ENCODE assay signal across 10 cellular contexts in the genomic region with DNA sequence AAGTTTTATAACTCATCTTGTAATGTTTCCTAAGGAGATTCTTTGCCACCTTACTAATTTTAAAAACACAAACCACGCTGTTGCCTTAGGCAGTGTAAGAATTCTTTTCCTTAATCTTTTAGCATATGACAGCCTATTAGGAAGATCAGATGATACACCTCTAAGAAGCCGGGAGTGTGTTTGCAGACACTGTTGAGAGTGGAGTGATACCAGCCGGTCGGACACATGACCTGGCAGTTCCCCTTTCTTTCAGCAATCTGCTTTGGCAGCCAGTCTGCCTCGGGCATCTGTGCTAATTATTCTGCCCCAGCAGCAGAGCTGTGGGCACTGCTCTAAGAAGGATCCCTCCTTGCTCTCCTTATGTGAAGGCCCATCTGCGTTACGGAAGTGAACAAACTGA. TPM values are rescaled to one million over a fixed set of nuclear protein-coding genes. Genes with fewer than 3 reads are reported as not detected.
A peak's percentile ranks its signal among the peaks of the same experiment; 100 is the strongest.
DNase-seq lines count a peak whose midpoint lies in the region; ATAC-seq and TF ChIP-seq lines count a peak whose summit lies in the region.
"Had no signal": no experiment of that assay in that cellular context is flagged by ENCODE, and none has a peak within 500 bp of the region (broad histone marks: within the 10 kb centered on the region; RNA-seq: fewer than 3 reads in every experiment).

No MANE protein-coding gene starts in this region.

- H3K4me2 ChIP-seq in PC-9, result peak overlapping the region; percentile 11; the same call in 1 of the 2 replicates

- no TSS peak for BruUV-seq in PC-9 (replicated peaks; lab: Mats Ljungman, UMichigan)

- no peaks in the 10 kb centered on the region; the same call in 1 of the 2 replicates for H3F3A ChIP-seq in PC-9 (ENCODE audit: insufficient read depth, low read depth)

- CTCF ChIA-PET in PC-9 (lab: Charles Lee), result no interaction called here

- no peaks in the 10 kb centered on the region for H4K20me1 ChIP-seq in PC-9 (ENCODE audit: insufficient read depth)

- ATAC-seq in GM18517 (IDR thresholded peaks at IDR 0.05; ENCODE audit: unreplicated experiment) (no peak), HG03439 (IDR thresholded peaks at IDR 0.05; ENCODE audit: unreplicated experiment) (no peak)

- H3K79me2 ChIP-seq in PC-9 (ENCODE audit: low read depth), result no peaks in the 10 kb centered on the region

- H3K36me3 ChIP-seq in PC-9 (ENCODE audit: low read depth), result no peaks in the 10 kb centered on the region

- H3K27me3 ChIP-seq in PC-9 (ENCODE audit: insufficient read depth, low read depth), result no peaks in the 10 kb centered on the region

- intact Hi-C loops in PC-9 (cut with micrococcal nuclease; ENCODE audit: unreplicated experiment), result no loop called here

- H3K27ac ChIP-seq in PC-9, result no peak overlapping the region

- no peak overlapping the region for H3K4me3 ChIP-seq in PC-9
- H3K4me3 ChIP-seq in fibroblast of villous mesenchyme (ENCODE audit: low read depth, low read length), result no peak overlapping the region

- 0 out of 2 replicates have a peak overlapping the region, but pooled peaks have one; percentile 5 for H2AFZ ChIP-seq in PC-9

- peak; percentile 1 for DNase-seq in LoVo (ENCODE audit: low spot score)
- DNase-seq in PC-9, result peak; percentile 21 to 83
- peak; percentile 15 for DNase-seq in fibroblast of villous mesenchyme (ENCODE audit: low read depth)
- DNase-seq in putamen (ENCODE audit: low spot score), result peak; percentile 4
- DNase-seq in GM13977 (ENCODE audit: low spot score), result no peak
- no peak for DNase-seq in T1000 (lab: John Stamatoyannopoulos, UW)
- DNase-seq: activated naive CD4-positive, alpha-beta T cell treated with anti-CD3 and anti-CD28 coated beads for 36 hours; T-helper 1 cell had no signal

- H3K9me2 ChIP-seq in PC-9 (ENCODE audit: insufficient read depth), result no peaks in the 10 kb centered on the region

- in situ Hi-C loops in GM13977 (cut with MboI; ENCODE audit: low pct_unique_long_range_greater_than_20kb, low sequenced_read_pairs, unreplicated experiment), result no loop called here

- no peaks in the 10 kb centered on the region for H3K9me3 ChIP-seq in PC-9 (ENCODE audit: insufficient read depth, low read depth)

- 0 out of 2 replicates have a peak, but pooled peaks cover 8% of the 10 kb centered on the region for H3K4me1 ChIP-seq in PC-9 (replicated peaks; ENCODE audit: insufficient read depth)

- POLR2A ChIA-PET in PC-9 (lab: Charles Lee; ENCODE audit: unreplicated experiment), result no interaction called here

- TF ChIP-seq CTCF in PC-9 (conservative IDR thresholded peaks at IDR 0.05) (no peak), fibroblast of villous mesenchyme (IDR thresholded peaks at IDR 0.05; ENCODE audit: insufficient read depth, low read depth, low read length) (no peak), GM13977 (IDR thresholded peaks at IDR 0.05; ENCODE audit: extremely low read depth, insufficient read depth, missing control alignments) (no peak)

RNA-seq across cellular contexts. Expression of a gene that starts 50.9 kb away (rescaled TPM):
- total RNA-seq in PC-9 (2021) (14.9 and 18.6 TPM in 2 replicates), fibroblast of villous mesenchyme (3.2 and 3.5 TPM in 2 replicates)
- total RNA-seq: activated naive CD4-positive, alpha-beta T cell treated with anti-CD3 and anti-CD28 coated beads for 36 hours had no signal

Comparison
In these comparisons a context has a peak if more than half of its experiments do, and no peak if none do; other contexts are left out.
1. DNase-seq: peak in LoVo (single experiment), PC-9 (2 of 2), fibroblast of villous mesenchyme (single experiment) and putamen (single experiment); none in GM13977 (single experiment) and T1000 (single experiment).